Comparison of ENCODE assay signal across 26 cellular contexts in the genomic region with DNA sequence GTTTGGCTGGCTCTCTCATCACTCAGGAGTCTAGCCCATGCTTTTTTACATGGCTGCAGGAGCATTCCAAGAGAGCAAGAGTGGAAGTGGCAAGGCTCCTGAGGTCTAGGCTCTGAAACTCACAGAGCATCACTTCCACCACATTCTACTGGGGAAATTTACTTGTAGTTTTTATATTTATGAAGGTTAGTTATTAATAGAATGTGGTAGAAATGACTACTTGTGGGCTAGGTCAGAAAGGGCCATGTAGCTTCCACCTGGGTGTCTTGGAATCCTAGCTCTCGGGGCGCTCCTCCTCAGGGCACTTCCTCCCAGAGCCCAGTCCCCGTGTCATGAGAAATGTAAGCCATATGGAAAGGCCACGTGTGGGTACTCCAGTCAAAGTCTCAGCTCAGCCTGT.
"Had no signal": no experiment of that assay in that cellular context is flagged by ENCODE, and none has a peak within 500 bp of the region (broad histone marks: within the 10 kb centered on the region; RNA-seq: fewer than 3 reads in every experiment).

No MANE protein-coding gene starts in this region.

- H3K4me1 ChIP-seq: left ventricle myocardium inferior, right atrium auricular region, right lobe of liver, tibial nerve, uterus had no signal

- H3K4me3 Mint-ChIP-seq: immature natural killer cell; mesothelial cell of epicardium; naive B cell; natural killer cell treated with Interleukin-12 subunit alpha and Interleukin-12 subunit beta and Interleukin-15 and Interleukin-18, amount 100 ng/mL, for 72 hours; stimulated activated memory B cell treated with anti-CD40 and anti-IgM and Interleukin-4, amounts not matched to agents 10 μg/mL and 1 μg/mL and 100 μg/mL, for 72 hours; stimulated activated naive CD8-positive, alpha-beta T cell treated with anti-CD3 and anti-CD28 coated beads, Interleukin-15, amount 100 ng/mL, for 72 hours; type B pancreatic cell had no signal

- FAIRE-seq: islet of Langerhans, kidney had no signal

- H3K4me3 ChIP-seq: left ventricle myocardium inferior, lung, ovary, right atrium auricular region, right lobe of liver, smooth muscle cell, tibial nerve, uterus had no signal

- H3K4me2 ChIP-seq: smooth muscle cell had no signal

- H3K36me3 Mint-ChIP-seq: immature natural killer cell; mesothelial cell of epicardium; naive B cell; natural killer cell treated with Interleukin-12 subunit alpha and Interleukin-12 subunit beta and Interleukin-15 and Interleukin-18, amount 100 ng/mL, for 72 hours; stimulated activated memory B cell treated with anti-CD40 and anti-IgM and Interleukin-4, amounts not matched to agents 10 μg/mL and 1 μg/mL and 100 μg/mL, for 72 hours; type B pancreatic cell had no signal

- H3K4me1 Mint-ChIP-seq: immature natural killer cell; mesothelial cell of epicardium; naive B cell; stimulated activated memory B cell treated with anti-CD40 and anti-IgM and Interleukin-4, amounts not matched to agents 10 μg/mL and 1 μg/mL and 100 μg/mL, for 72 hours; stimulated activated naive CD8-positive, alpha-beta T cell treated with anti-CD3 and anti-CD28 coated beads, Interleukin-15, amount 100 ng/mL, for 72 hours had no signal

- H3K27ac ChIP-seq: left ventricle myocardium inferior, ovary, right atrium auricular region, right lobe of liver, tibial nerve, uterus had no signal

- H3K27me3 Mint-ChIP-seq: progenitor cell of endocrine pancreas; stimulated activated memory B cell treated with anti-CD40 and anti-IgM and Interleukin-4, amounts not matched to agents 10 μg/mL and 1 μg/mL and 100 μg/mL, for 72 hours; stimulated activated naive CD8-positive, alpha-beta T cell treated with anti-CD3 and anti-CD28 coated beads, Interleukin-15, amount 100 ng/mL, for 72 hours; type B pancreatic cell had no signal

- H3K27ac Mint-ChIP-seq: immature natural killer cell; mesothelial cell of epicardium; naive B cell; natural killer cell treated with Interleukin-12 subunit alpha and Interleukin-12 subunit beta and Interleukin-15 and Interleukin-18, amount 100 ng/mL, for 72 hours; progenitor cell of endocrine pancreas; stimulated activated memory B cell treated with anti-CD40 and anti-IgM and Interleukin-4, amounts not matched to agents 10 μg/mL and 1 μg/mL and 100 μg/mL, for 72 hours; type B pancreatic cell had no signal

- H3K27me3 ChIP-seq: ovary, right atrium auricular region, right lobe of liver, tibial nerve, uterus had no signal

- ATAC-seq: right lobe of liver; stimulated activated memory B cell treated with anti-CD40 and anti-IgM and Interleukin-4, amounts not matched to agents 10 μg/mL and 1 μg/mL and 100 μg/mL, for 72 hours; stimulated activated naive CD8-positive, alpha-beta T cell treated with anti-CD3 and anti-CD28 coated beads, Interleukin-15, amount 100 ng/mL, for 72 hours had no signal

- H3K9me3 Mint-ChIP-seq: immature natural killer cell; natural killer cell treated with Interleukin-12 subunit alpha and Interleukin-12 subunit beta and Interleukin-15 and Interleukin-18, amount 100 ng/mL, for 72 hours; stimulated activated memory B cell treated with anti-CD40 and anti-IgM and Interleukin-4, amounts not matched to agents 10 μg/mL and 1 μg/mL and 100 μg/mL, for 72 hours; type B pancreatic cell had no signal

- H3K9me3 ChIP-seq: left ventricle myocardium inferior, ovary, right atrium auricular region, right lobe of liver, tibial nerve, uterus had no signal

- H3K36me3 ChIP-seq: left ventricle myocardium inferior, ovary, right atrium auricular region, right lobe of liver, tibial nerve, uterus had no signal

- DNase-seq: hypothalamus; immature natural killer cell; kidney; left ventricle myocardium inferior; mesendoderm; naive B cell; ovary; right lobe of liver; stimulated activated CD4-positive, alpha-beta T cell treated with anti-CD3 and anti-CD28 coated beads, Interleukin-1b, Interleukin-23, amount 100 ng/mL, for 48 hours; stimulated activated CD4-positive, alpha-beta T cell treated with anti-CD3 and anti-CD28 coated beads, Interleukin-2, amount 100 ng/mL, for 48 hours; stimulated activated CD4-positive, alpha-beta T cell treated with anti-CD3 and anti-CD28 coated beads, Interleukin-4, amount 100 ng/mL, for 4 hours; stimulated activated CD8-positive, alpha-beta memory T cell treated with anti-CD3 and anti-CD28 coated beads, Interleukin-4, amount 100 ng/mL, for 48 hours; stimulated activated naive CD4-positive, alpha-beta T cell treated with Interleukin-2 at 50 U/mL for 16 hours; stimulated activated naive CD8-positive, alpha-beta T cell treated with anti-CD3 and anti-CD28 coated beads, Interleukin-15, amount 100 ng/mL, for 72 hours; substantia nigra; uterus had no signal
